Comparison of ENCODE assay signal across 17 cellular contexts in genomic region chr6:24324617-24325016, GRCh38. TPM values are rescaled to one million over a fixed set of nuclear protein-coding genes. Genes with fewer than 3 reads are reported as not detected.
DNase-seq lines count a peak whose midpoint lies in the region; TF ChIP-seq lines count a peak whose summit lies in the region.
"Had no signal": no experiment of that assay in that cellular context is flagged by ENCODE, and none has a peak within 500 bp of the region (broad histone marks: within the 10 kb centered on the region; RNA-seq: fewer than 3 reads in every experiment).

No MANE protein-coding gene starts in this region.

- H3K4me3 Mint-ChIP-seq in Calu3 (ENCODE audit: low read depth, unreplicated experiment): no peak overlapping the region
- H3K4me3 Mint-ChIP-seq: CD8-positive, alpha-beta T cell had no signal

- no peak overlapping the region for H3K23ac ChIP-seq in mesenchymal stem cell (ENCODE audit: low read length in 2 of 2)
- H3K23ac ChIP-seq in trophoblast cell (ENCODE audit: low read length): no peak overlapping the region

- H2BK5ac ChIP-seq in mesenchymal stem cell (ENCODE audit: low read depth, low read length, poor library complexity, severe bottlenecking): peak overlapping the region; percentile 99
- peak overlapping the region; percentile 69 for H2BK5ac ChIP-seq in trophoblast cell (ENCODE audit: low read depth, low read length, poor library complexity)

- no TSS peak for BruUV-seq in Calu3 (replicated peaks; lab: Mats Ljungman, UMichigan)

- H3K4me1 Mint-ChIP-seq in Calu3 (ENCODE audit: low read depth, unreplicated experiment): peaks cover 66% of the 10 kb centered on the region

- H2AK5ac ChIP-seq in mesenchymal stem cell (ENCODE audit: low read length, severe bottlenecking) (peak overlapping the region; percentile 98), trophoblast cell (ENCODE audit: low read length) (peak overlapping the region; percentile 69)

- H2BK12ac ChIP-seq in mesenchymal stem cell (ENCODE audit: low read length in 2 of 2) (no peak overlapping the region), trophoblast cell (ENCODE audit: low read length) (peak overlapping the region; percentile 89)

- H2BK15ac ChIP-seq in mesenchymal stem cell (ENCODE audit: low read depth, poor library complexity, severe bottlenecking): no peak overlapping the region

- WGBS in mesenchymal stem cell: no CpG with 5 or more reads among the region's 1 CpG
- no CpG with 5 or more reads among the region's 1 CpG for WGBS in trophoblast cell (ENCODE audit: extremely low coverage, insufficient coverage, insufficient read length)

- H3K27me3 Mint-ChIP-seq in Calu3 (ENCODE audit: unreplicated experiment): no peaks in the 10 kb centered on the region

- H3K79me1 ChIP-seq in mesenchymal stem cell (replicated peaks; ENCODE audit: low read length, poor library complexity, severe bottlenecking) (peaks cover 4% of the 10 kb centered on the region), trophoblast cell (ENCODE audit: low read length) (peaks cover 7% of the 10 kb centered on the region)

- H3K9ac ChIP-seq in SK-N-MC (ENCODE audit: insufficient read length) (no peak overlapping the region), mesenchymal stem cell (ENCODE audit: low read length) (no peak overlapping the region), trophoblast cell (ENCODE audit: low read length) (no peak overlapping the region)

- TF ChIP-seq CTCF in Calu3 (IDR thresholded peaks at IDR 0.05; ENCODE audit: unreplicated experiment): no peak

- peak overlapping the region; percentile 45 for H3K27ac Mint-ChIP-seq in Calu3 (ENCODE audit: unreplicated experiment)
- H3K27ac Mint-ChIP-seq: CD8-positive, alpha-beta T cell had no signal

- H3K4me1 ChIP-seq in mesenchymal stem cell (ENCODE audit: control insufficient read depth, insufficient read depth, low read depth, low read length) (peaks cover 6% of the 10 kb centered on the region), trophoblast cell (ENCODE audit: control insufficient read depth in 1 of 2, insufficient read depth in 2 of 2, low read length in 2 of 2) (peaks cover 2 to 6% of the 10 kb centered on the region in 2 experiments)
- H3K4me1 ChIP-seq: BE2C had no signal

- CTCF ChIA-PET in Calu3 (lab: Charles Lee): interaction anchor here (0.8 to 1.6 kb wide), 6 partner anchors 8 to 35 kb away, joined by 3 to 7 read pairs (median 4); partner anchors contain the start of gene DCDC2

- H4K91ac ChIP-seq in mesenchymal stem cell (ENCODE audit: low read length) (no peak overlapping the region), trophoblast cell (ENCODE audit: low read depth, low read length) (peak overlapping the region; percentile 77)

- intact Hi-C loops in Calu3 (cut with micrococcal nuclease; ENCODE audit: unreplicated experiment): loop anchor here (2.0 to 5.0 kb wide), 2 partner anchors 33 to 42 kb away; partner anchors contain the start of gene DCDC2

- no peaks in the 10 kb centered on the region for H3K9me3 ChIP-seq in SK-N-MC (ENCODE audit: low read depth, low read length)
- no peaks in the 10 kb centered on the region for H3K9me3 ChIP-seq in mesenchymal stem cell (ENCODE audit: control insufficient read depth, low read length)
- no peaks in the 10 kb centered on the region for H3K9me3 ChIP-seq in trophoblast cell (ENCODE audit: insufficient read depth, low read depth, low read length)
- H3K9me3 ChIP-seq: BE2C, HAP-1 had no signal

- H3K18ac ChIP-seq in mesenchymal stem cell (ENCODE audit: low read depth in 1 of 2, low read length in 2 of 2) (no peak overlapping the region), trophoblast cell (ENCODE audit: low read length) (no peak overlapping the region)

- H3K79me2 ChIP-seq in trophoblast cell (ENCODE audit: control insufficient read depth, insufficient read depth, low read length, poor library complexity): no peaks in the 10 kb centered on the region

- H2BK120ac ChIP-seq in mesenchymal stem cell (ENCODE audit: low read depth, low read length) (no peak overlapping the region), trophoblast cell (ENCODE audit: insufficient read depth, low read length, poor library complexity) (peak overlapping the region; percentile 77)

- H3K14ac ChIP-seq in mesenchymal stem cell (ENCODE audit: low read length in 2 of 2) (no peak overlapping the region), trophoblast cell (ENCODE audit: low read length) (no peak overlapping the region)

- H4K12ac ChIP-seq in trophoblast cell (ENCODE audit: low read depth, low read length): no peak overlapping the region

- no peak overlapping the region for H3K4me3 ChIP-seq in SK-N-MC
- no peak overlapping the region for H3K4me3 ChIP-seq in mesenchymal stem cell (ENCODE audit: insufficient read depth in 1 of 2, low read depth in 1 of 2, low read length in 2 of 2)
- H3K4me3 ChIP-seq in trophoblast cell (ENCODE audit: low read depth, low read length): no peak overlapping the region
- H3K4me3 ChIP-seq: GM12878, HAP-1, K562 had no signal

- no peaks in the 10 kb centered on the region; the same call in 1 of the 2 replicates for H3K36me3 ChIP-seq in SK-N-MC (ENCODE audit: insufficient read depth, low read length)
- H3K36me3 ChIP-seq in mesenchymal stem cell (ENCODE audit: control insufficient read depth in 1 of 2, insufficient read depth in 2 of 2, low read depth in 1 of 2, low read length in 2 of 2): no peaks in the 10 kb centered on the region
- no peaks in the 10 kb centered on the region for H3K36me3 ChIP-seq in trophoblast cell (ENCODE audit: control insufficient read depth in 1 of 2, insufficient read depth in 2 of 2, low read length in 2 of 2)
- H3K36me3 ChIP-seq: BE2C, HAP-1 had no signal

- H3K4ac ChIP-seq in mesenchymal stem cell (ENCODE audit: low read depth in 1 of 2, low read length in 2 of 2): no peak overlapping the region
- no peak overlapping the region for H3K4ac ChIP-seq in trophoblast cell (ENCODE audit: low read depth, low read length)

- H3K4me2 ChIP-seq in mesenchymal stem cell (ENCODE audit: low read length, poor library complexity, severe bottlenecking) (no peak overlapping the region), trophoblast cell (ENCODE audit: low read length) (no peak overlapping the region)

- H3K27ac ChIP-seq in SK-N-MC: peak overlapping the region; percentile 93
- H3K27ac ChIP-seq in mesenchymal stem cell (ENCODE audit: low read length, poor library complexity, severe bottlenecking): peak overlapping the region; percentile 99
- peak overlapping the region; percentile 80 for H3K27ac ChIP-seq in trophoblast cell (ENCODE audit: low read depth, low read length)
- H3K27ac ChIP-seq: C4-2B had no signal

- H3K27me3 ChIP-seq in mesenchymal stem cell (ENCODE audit: control insufficient read depth in 1 of 2, insufficient read depth in 1 of 2, low read length in 2 of 2) (no peaks in the 10 kb centered on the region), trophoblast cell (ENCODE audit: insufficient read depth, low read length) (no peaks in the 10 kb centered on the region)

- H4K8ac ChIP-seq in mesenchymal stem cell (ENCODE audit: low read length) (no peak overlapping the region), trophoblast cell (ENCODE audit: low read depth, low read length) (no peak overlapping the region)

- H2AFZ ChIP-seq in mesenchymal stem cell (ENCODE audit: low read depth, low read length): no peak overlapping the region
- H2AFZ ChIP-seq in trophoblast cell (ENCODE audit: insufficient read depth, low read length, poor library complexity): no peak overlapping the region

- H3K36me3 Mint-ChIP-seq in Calu3 (ENCODE audit: insufficient read depth, unreplicated experiment): peaks cover 13% of the 10 kb centered on the region
- H3K36me3 Mint-ChIP-seq: CD8-positive, alpha-beta T cell had no signal

- DNase-seq in Calu3: no peak
- DNase-seq in SK-N-MC (ENCODE audit: low read depth, low spot score): no peak
- DNase-seq in mesenchymal stem cell: no peak
- no peak for DNase-seq in trophoblast cell
- DNase-seq in NCI-H1694 treated with DMSO at 0.1 percent for 48 hours (lab: John Stamatoyannopoulos, UW): no peak
- DNase-seq in ecto neural progenitor cell (ENCODE audit: low spot score): no peak
- DNase-seq in COLO668 (lab: John Stamatoyannopoulos, UW; ENCODE audit: unreplicated experiment): no peak
- DNase-seq in CD1c-positive myeloid dendritic cell (ENCODE audit: extremely low spot score): no peak
- DNase-seq: BE2C; CD8-positive, alpha-beta T cell; DMS 273 treated with DMSO at 0.1 percent for 48 hours; DMS79 had no signal

- H3K9me3 Mint-ChIP-seq in Calu3 (ENCODE audit: low read depth, unreplicated experiment): no peaks in the 10 kb centered on the region
- H3K9me3 Mint-ChIP-seq: CD8-positive, alpha-beta T cell had no signal

RNA-seq across cellular contexts. Expression of gene DCDC2, which starts 33.2 kb away (rescaled TPM):
- total RNA-seq in Calu3 (2022): 80.4 and 91.8 TPM in 2 replicates
- polyA plus RNA-seq in mesenchymal stem cell (2013, experiment 1 of 2): 0.04 TPM
- 0.08 TPM for polyA plus RNA-seq in mesenchymal stem cell (2013, experiment 2 of 2)
- 0.07 and 0.08 TPM in 2 replicates for polyA plus RNA-seq in trophoblast cell (2013)
- total RNA-seq: CD8-positive, alpha-beta T cell; G401 had no signal
- polyA plus RNA-seq: K562 had no signal
